ENCODE assay signal across 15 cellular contexts in the genomic region with DNA sequence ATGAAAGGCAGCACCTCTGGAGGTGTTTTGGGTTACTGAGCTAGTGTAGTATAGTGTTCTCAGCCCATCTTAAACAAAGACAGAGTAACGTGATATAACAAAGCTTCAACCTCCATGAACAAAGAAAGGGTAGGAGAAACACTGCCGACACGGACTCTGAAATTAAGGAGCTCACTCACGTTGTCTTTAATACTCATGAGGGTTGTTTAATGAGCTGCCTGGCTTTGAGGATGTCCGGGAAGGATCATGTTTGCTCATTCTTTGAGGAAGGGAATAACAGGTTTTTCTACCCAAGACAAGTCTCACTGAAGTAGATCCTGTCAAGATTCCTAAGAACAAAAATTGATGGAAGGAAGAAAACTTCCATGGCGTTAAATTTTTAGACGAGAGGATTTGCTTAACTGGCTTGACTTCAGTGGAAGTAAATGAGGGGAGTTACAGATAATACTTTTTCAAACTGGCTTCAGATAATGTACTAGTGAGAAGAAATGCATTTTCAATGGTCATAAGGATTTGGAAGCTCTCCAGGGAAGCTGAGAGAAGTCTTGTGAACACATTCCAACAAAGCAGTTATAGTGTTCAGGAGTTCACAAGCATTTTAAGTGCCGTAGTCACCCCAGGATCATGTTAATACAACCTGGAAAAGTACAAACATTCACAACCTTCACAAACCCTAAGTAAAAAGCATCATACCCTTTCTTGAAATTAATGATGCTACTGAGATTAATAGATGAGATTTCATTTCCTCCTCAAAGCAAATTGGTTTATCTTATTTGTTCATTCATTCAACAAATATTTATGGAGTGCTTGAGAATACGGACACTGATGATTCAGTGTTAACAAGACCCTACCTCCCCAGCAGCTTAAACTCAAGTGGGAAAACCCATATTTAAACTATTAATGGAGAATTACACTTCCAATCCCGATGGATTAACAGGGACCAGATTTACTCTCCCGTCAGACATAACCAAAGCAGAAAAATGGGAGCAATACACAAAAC.
DNase-seq lines count a peak whose midpoint lies in the region; ATAC-seq and TF ChIP-seq lines count a peak whose summit lies in the region.
"Had no signal": no experiment of that assay in that cellular context is flagged by ENCODE, and none has a peak within 500 bp of the region (broad histone marks: within the 10 kb centered on the region; RNA-seq: fewer than 3 reads in every experiment).

No MANE protein-coding gene starts in this region.

- H3K27ac ChIP-seq in cardiac muscle cell (no peak overlapping the region), heart right ventricle (no peak overlapping the region)
- H3K27ac ChIP-seq: SJCRH30, vagina had no signal

- no peak overlapping the region for H3K4me3 ChIP-seq in cardiac muscle cell
- H3K4me3 ChIP-seq in heart right ventricle, result no peak overlapping the region
- H3K4me3 ChIP-seq: SJCRH30, vagina had no signal

- no peaks in the 10 kb centered on the region for H3K9me3 ChIP-seq in cardiac muscle cell (ENCODE audit: low read depth)
- H3K9me3 ChIP-seq in heart right ventricle, result no peaks in the 10 kb centered on the region
- H3K9me3 ChIP-seq: SJCRH30, vagina had no signal

- peaks cover 26% of the 10 kb centered on the region for H3K4me1 ChIP-seq in cardiac muscle cell (ENCODE audit: low read depth)
- peaks cover 0 to 11% (median 0%) of the 10 kb centered on the region in 9 donors for H3K4me1 ChIP-seq in heart right ventricle
- H3K4me1 ChIP-seq: vagina had no signal

- no peak for ATAC-seq in heart right ventricle
- ATAC-seq in GM21526 (IDR thresholded peaks at IDR 0.05; ENCODE audit: low FRiP score, unreplicated experiment), result no peak
- no peak for ATAC-seq in Right ventricle myocardium inferior
- no peak for ATAC-seq in GM19395 (IDR thresholded peaks at IDR 0.05; ENCODE audit: unreplicated experiment)

- peak; percentile 37 to 62 for DNase-seq in cardiac muscle cell (ENCODE audit: low read depth in 1 of 2, low spot score in 1 of 2)
- DNase-seq in heart right ventricle, result no peak
- DNase-seq in astrocyte of the hippocampus (ENCODE audit: low read depth, low spot score), result peak; percentile 61
- peak; percentile 13 for DNase-seq in kidney tubule cell (ENCODE audit: low spot score)
- no peak for DNase-seq in Right ventricle myocardium inferior (ENCODE audit: missing footprints)
- DNase-seq in mesenteric fat pad (ENCODE audit: low spot score), result no peak
- DNase-seq: activated CD4-positive, alpha-beta T cell treated with anti-CD3 and anti-CD28 coated beads for 1 hour; activated gamma-delta T cell treated with Interleukin-2 at 50 U/mL for 16 hours; left colon; NCI-H526; OCI-M1; SJCRH30 had no signal

- TF ChIP-seq CTCF in cardiac muscle cell (IDR thresholded peaks at IDR 0.05; ENCODE audit: low read depth, low read length), result no peak
- no peak for TF ChIP-seq CTCF in heart right ventricle (IDR thresholded peaks at IDR 0.05)

- intact Hi-C loops in heart right ventricle (cut with DNase I) (no loop called here), Right ventricle myocardium inferior (cut with DNase I) (no loop called here)

- 70% methylated on average over 11 of the region's 11 CpGs for WGBS in heart right ventricle, 2 donors

- H3K27me3 ChIP-seq in cardiac muscle cell (no peaks in the 10 kb centered on the region), heart right ventricle (no peaks in the 10 kb centered on the region)
- H3K27me3 ChIP-seq: SJCRH30, vagina had no signal

- H3K36me3 ChIP-seq in cardiac muscle cell (no peaks in the 10 kb centered on the region), heart right ventricle (peaks cover 0 to 11% (median 0%) of the 10 kb centered on the region in 9 donors)
- H3K36me3 ChIP-seq: SJCRH30, vagina had no signal

Comparison
In these comparisons a context has a peak if more than half of its experiments do, and no peak if none do; other contexts are left out.
1. DNase-seq: peak in cardiac muscle cell (2 of 2), astrocyte of the hippocampus (single experiment) and kidney tubule cell (single experiment); none in heart right ventricle (0 of 2), Right ventricle myocardium inferior (single experiment) and mesenteric fat pad (single experiment).